Comparison of ENCODE assay signal across 33 cellular contexts in the genomic region with DNA sequence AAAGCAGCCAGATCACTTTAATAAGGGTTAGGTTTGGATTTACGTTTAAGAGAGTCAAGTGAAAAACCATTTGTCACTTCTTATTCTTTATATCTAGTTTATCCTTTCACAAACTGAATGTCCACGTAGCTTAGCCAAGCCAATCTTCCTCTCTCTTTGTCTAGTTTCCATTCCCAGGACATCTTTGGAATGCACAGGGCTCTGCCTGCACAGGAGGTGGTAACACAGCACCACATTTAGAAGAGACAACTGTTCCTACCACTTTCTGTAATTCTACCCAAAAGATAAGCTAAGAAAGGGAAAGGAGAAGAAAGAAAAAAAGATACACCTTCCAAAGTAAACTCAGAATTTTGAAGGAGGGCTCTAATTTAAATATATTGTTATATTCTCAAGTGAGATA.
"Had no signal": no experiment of that assay in that cellular context is flagged by ENCODE, and none has a peak within 500 bp of the region (broad histone marks: within the 10 kb centered on the region; RNA-seq: fewer than 3 reads in every experiment).

No MANE protein-coding gene starts in this region.

- H3K4me1 Mint-ChIP-seq: activated CD4-positive, alpha-beta memory T cell treated with anti-CD3 and anti-CD28 coated beads, Interleukin-2, amount 10 ng/mL, durations not matched to agents 7 days and 5 days; activated CD4-positive, alpha-beta T cell treated with anti-CD3 and anti-CD28 coated beads for 36 hours; activated CD4-positive, alpha-beta T cell treated with anti-CD3 and anti-CD28 coated beads, Interleukin-2, amount 10 ng/mL, durations not matched to agents 7 days and 5 days; activated naive CD4-positive, alpha-beta T cell treated with anti-CD3 and anti-CD28 coated beads, Interleukin-2, amount 10 ng/mL, durations not matched to agents 7 days and 5 days; activated naive CD8-positive, alpha-beta T cell treated with anti-CD3 and anti-CD28 coated beads, Interleukin-2, amount 10 ng/mL, durations not matched to agents 7 days and 5 days; central memory CD8-positive, alpha-beta T cell; T-helper 17 cell had no signal

- H3K4me1 ChIP-seq: ascending aorta, breast epithelium, esophagus squamous epithelium had no signal

- H3K36me3 Mint-ChIP-seq: activated naive CD4-positive, alpha-beta T cell treated with anti-CD3 and anti-CD28 coated beads, Interleukin-2, amount 10 ng/mL, durations not matched to agents 7 days and 5 days; activated naive CD4-positive, alpha-beta T cell treated with anti-CD3 and anti-CD28 coated beads, Interleukin-2, amount 50 U/mL, for 72 hours; brain had no signal

- H3K27me3 Mint-ChIP-seq: brain; dendritic cell treated with granulocyte-macrophage colony-stimulating factor and Interleukin-4, amounts not matched to agents 40 ng/mL and 50 ng/mL, for 4 days had no signal

- H3K9me3 Mint-ChIP-seq: activated B cell treated with CpG ODN at 0.5 μM for 24 hours; activated CD4-positive, alpha-beta memory T cell treated with anti-CD3 and anti-CD28 coated beads, Interleukin-2, amount 10 ng/mL, durations not matched to agents 7 days and 5 days; activated CD4-positive, alpha-beta T cell treated with anti-CD3 and anti-CD28 coated beads, Interleukin-2, amount 10 ng/mL, durations not matched to agents 7 days and 5 days; activated naive CD4-positive, alpha-beta T cell treated with anti-CD3 and anti-CD28 coated beads, Interleukin-2, amount 10 ng/mL, durations not matched to agents 7 days and 5 days; activated naive CD4-positive, alpha-beta T cell treated with anti-CD3 and anti-CD28 coated beads, Interleukin-2, amount 50 U/mL, for 72 hours; activated naive CD8-positive, alpha-beta T cell treated with anti-CD3 and anti-CD28 coated beads, Interleukin-2, amount 10 ng/mL, durations not matched to agents 7 days and 5 days; activated T-cell treated with anti-CD3 and anti-CD28 coated beads, Interleukin-2, amount 50 U/mL, for 24 hours; activated T-cell treated with anti-CD3 and anti-CD28 coated beads, Interleukin-2, amount 50 U/mL, for 72 hours; brain; central memory CD8-positive, alpha-beta T cell; dendritic cell treated with granulocyte-macrophage colony-stimulating factor and Interleukin-4, amounts not matched to agents 40 ng/mL and 50 ng/mL, for 4 days; effector memory CD8-positive, alpha-beta T cell; T-helper 2 cell treated with Interferon-gamma antibody and Interleukin-4, amounts not matched to agents 5 μg/mL and 100 μg/mL, for 36 hours had no signal

- H3K27ac Mint-ChIP-seq: activated B cell treated with CpG ODN at 0.5 μM for 24 hours; activated CD4-positive, alpha-beta memory T cell treated with anti-CD3 and anti-CD28 coated beads, Interleukin-2, amount 10 ng/mL, durations not matched to agents 7 days and 5 days; activated CD4-positive, alpha-beta T cell treated with anti-CD3 and anti-CD28 coated beads for 36 hours; activated CD4-positive, alpha-beta T cell treated with anti-CD3 and anti-CD28 coated beads, Interleukin-2, amount 10 ng/mL, durations not matched to agents 7 days and 5 days; activated naive CD4-positive, alpha-beta T cell treated with anti-CD3 and anti-CD28 coated beads, Interleukin-2, amount 10 ng/mL, durations not matched to agents 7 days and 5 days; activated naive CD4-positive, alpha-beta T cell treated with anti-CD3 and anti-CD28 coated beads, Interleukin-2, amount 50 U/mL, for 72 hours; activated naive CD8-positive, alpha-beta T cell treated with anti-CD3 and anti-CD28 coated beads, Interleukin-2, amount 10 ng/mL, durations not matched to agents 7 days and 5 days; activated T-cell treated with anti-CD3 and anti-CD28 coated beads, Interleukin-2, amount 50 U/mL, for 24 hours; activated T-cell treated with anti-CD3 and anti-CD28 coated beads, Interleukin-2, amount 50 U/mL, for 72 hours; brain; dendritic cell treated with granulocyte-macrophage colony-stimulating factor and Interleukin-4, amounts not matched to agents 40 ng/mL and 50 ng/mL, for 4 days; effector memory CD8-positive, alpha-beta T cell; T-helper 17 cell; T-helper 2 cell treated with Interferon-gamma antibody and Interleukin-4, amounts not matched to agents 5 μg/mL and 100 μg/mL, for 36 hours had no signal

- DNase-seq: activated B cell treated with CpG ODN at 0.5 μM for 24 hours; activated CD4-positive, alpha-beta memory T cell treated with anti-CD3 and anti-CD28 coated beads, Interleukin-2, amount 10 ng/mL, durations not matched to agents 7 days and 5 days; activated CD4-positive, alpha-beta T cell treated with anti-CD3 and anti-CD28 coated beads for 36 hours; activated CD4-positive, alpha-beta T cell treated with anti-CD3 and anti-CD28 coated beads, Interleukin-2, amount 10 ng/mL, durations not matched to agents 7 days and 5 days; activated CD4-positive, alpha-beta T cell treated with anti-CD3 and anti-CD28 coated beads, Interleukin-2, amount 50 U/mL, for 4 hours; activated CD8-positive, alpha-beta memory T cell treated with anti-CD3 and anti-CD28 coated beads, Interleukin-2, amount 50 U/mL, for 48 hours; activated gamma-delta T cell; activated naive CD4-positive, alpha-beta T cell; activated naive CD4-positive, alpha-beta T cell treated with anti-CD3 and anti-CD28 coated beads, Interleukin-2, amount 10 ng/mL, durations not matched to agents 7 days and 5 days; activated naive CD8-positive, alpha-beta T cell treated with anti-CD3 and anti-CD28 coated beads, Interleukin-2, amount 10 ng/mL, durations not matched to agents 7 days and 5 days; activated T-cell treated with anti-CD3 and anti-CD28 coated beads for 4 hours; activated T-cell treated with anti-CD3 and anti-CD28 coated beads, Interleukin-2, amount 50 U/mL, for 24 hours; activated T-cell treated with anti-CD3 and anti-CD28 coated beads, Interleukin-2, amount 50 U/mL, for 72 hours; effector CD4-positive, alpha-beta T cell; effector memory CD8-positive, alpha-beta T cell; erythroblast; esophagus squamous epithelium; foreskin melanocyte; SW 1271; T-helper 1 cell; T-helper 17 cell; T1000; WERI-Rb-1 had no signal

- H3K4me3 Mint-ChIP-seq: activated B cell treated with CpG ODN at 0.5 μM for 24 hours; activated CD4-positive, alpha-beta memory T cell treated with anti-CD3 and anti-CD28 coated beads, Interleukin-2, amount 10 ng/mL, durations not matched to agents 7 days and 5 days; activated CD4-positive, alpha-beta T cell treated with anti-CD3 and anti-CD28 coated beads for 36 hours; activated CD4-positive, alpha-beta T cell treated with anti-CD3 and anti-CD28 coated beads, Interleukin-2, amount 10 ng/mL, durations not matched to agents 7 days and 5 days; activated naive CD4-positive, alpha-beta T cell treated with anti-CD3 and anti-CD28 coated beads, Interleukin-2, amount 10 ng/mL, durations not matched to agents 7 days and 5 days; activated naive CD8-positive, alpha-beta T cell treated with anti-CD3 and anti-CD28 coated beads, Interleukin-2, amount 10 ng/mL, durations not matched to agents 7 days and 5 days; activated T-cell treated with anti-CD3 and anti-CD28 coated beads, Interleukin-2, amount 50 U/mL, for 24 hours; activated T-cell treated with anti-CD3 and anti-CD28 coated beads, Interleukin-2, amount 50 U/mL, for 72 hours; brain; central memory CD8-positive, alpha-beta T cell; dendritic cell treated with granulocyte-macrophage colony-stimulating factor and Interleukin-4, amounts not matched to agents 40 ng/mL and 50 ng/mL, for 4 days; effector memory CD8-positive, alpha-beta T cell; T-helper 17 cell; T-helper 2 cell treated with Interferon-gamma antibody and Interleukin-4, amounts not matched to agents 5 μg/mL and 100 μg/mL, for 36 hours had no signal

- H3K9me3 ChIP-seq: ascending aorta, breast epithelium, esophagus squamous epithelium, gastroesophageal sphincter had no signal

- H3K27me3 ChIP-seq: ascending aorta, breast epithelium, cardiac muscle cell, esophagus squamous epithelium, gastroesophageal sphincter had no signal

- H3K36me3 ChIP-seq: ascending aorta, breast epithelium, cardiac muscle cell, esophagus squamous epithelium, gastroesophageal sphincter, WERI-Rb-1 had no signal

- H3K4me3 ChIP-seq: ascending aorta, breast epithelium, cardiac muscle cell, coronary artery, esophagus squamous epithelium, gastroesophageal sphincter had no signal

- H3K27ac ChIP-seq: ascending aorta, breast epithelium, cardiac muscle cell, coronary artery, esophagus squamous epithelium, WERI-Rb-1 had no signal
